1 cellular context compared by ENCODE assay signal in the genomic region with DNA sequence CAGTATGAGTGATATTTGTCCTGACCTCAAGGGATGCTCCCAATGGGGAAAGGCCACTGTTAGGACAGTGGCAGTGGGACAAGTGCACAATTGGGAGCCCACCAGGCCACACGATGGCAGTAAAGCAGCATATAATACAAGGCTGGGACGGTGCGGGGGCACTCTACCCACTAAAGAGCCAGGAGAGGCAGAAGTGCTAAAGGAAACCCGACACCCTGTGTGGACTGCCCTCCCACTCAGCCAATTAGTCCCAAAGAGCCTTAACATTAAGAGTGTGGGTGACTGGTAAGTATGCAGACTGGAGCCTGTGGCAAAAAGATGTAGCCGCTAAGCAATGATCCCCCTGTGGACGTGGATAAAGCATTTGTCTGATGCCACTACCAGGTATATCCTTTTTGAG.
TF ChIP-seq lines count a peak whose summit lies in the region.

No MANE protein-coding gene starts in this region.

TF ChIP-seq in HepG2, 621 proteins besides CTCF, POLR2A, EP300 and RAD21 (continued from another document and continues in another):
- TF ChIP-seq, protein P1, sequence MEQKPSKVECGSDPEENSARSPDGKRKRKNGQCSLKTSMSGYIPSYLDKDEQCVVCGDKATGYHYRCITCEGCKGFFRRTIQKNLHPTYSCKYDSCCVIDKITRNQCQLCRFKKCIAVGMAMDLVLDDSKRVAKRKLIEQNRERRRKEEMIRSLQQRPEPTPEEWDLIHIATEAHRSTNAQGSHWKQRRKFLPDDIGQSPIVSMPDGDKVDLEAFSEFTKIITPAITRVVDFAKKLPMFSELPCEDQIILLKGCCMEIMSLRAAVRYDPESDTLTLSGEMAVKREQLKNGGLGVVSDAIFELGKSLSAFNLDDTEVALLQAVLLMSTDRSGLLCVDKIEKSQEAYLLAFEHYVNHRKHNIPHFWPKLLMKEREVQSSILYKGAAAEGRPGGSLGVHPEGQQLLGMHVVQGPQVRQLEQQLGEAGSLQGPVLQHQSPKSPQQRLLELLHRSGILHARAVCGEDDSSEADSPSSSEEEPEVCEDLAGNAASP (CRISPR knock-in tag; IDR thresholded peaks at IDR 0.05; ENCODE audit: borderline replicate concordance): peak; percentile 50; the same call in 1 of the 2 replicates
- no peak for TF ChIP-seq ZNF160 (CRISPR knock-in tag; IDR thresholded peaks at IDR 0.05)
- TF ChIP-seq TGIF2 (CRISPR knock-in tag; IDR thresholded peaks at IDR 0.05): 0 out of 2 replicates have a peak, but pooled peaks have one; percentile 55
- TF ChIP-seq CHD2 (IDR thresholded peaks at IDR 0.05; ENCODE audit: low read depth, low read length): no peak
- TF ChIP-seq NAIF1 (CRISPR knock-in tag; IDR thresholded peaks at IDR 0.05; ENCODE audit: borderline replicate concordance): no peak
- TF ChIP-seq, protein P2, sequence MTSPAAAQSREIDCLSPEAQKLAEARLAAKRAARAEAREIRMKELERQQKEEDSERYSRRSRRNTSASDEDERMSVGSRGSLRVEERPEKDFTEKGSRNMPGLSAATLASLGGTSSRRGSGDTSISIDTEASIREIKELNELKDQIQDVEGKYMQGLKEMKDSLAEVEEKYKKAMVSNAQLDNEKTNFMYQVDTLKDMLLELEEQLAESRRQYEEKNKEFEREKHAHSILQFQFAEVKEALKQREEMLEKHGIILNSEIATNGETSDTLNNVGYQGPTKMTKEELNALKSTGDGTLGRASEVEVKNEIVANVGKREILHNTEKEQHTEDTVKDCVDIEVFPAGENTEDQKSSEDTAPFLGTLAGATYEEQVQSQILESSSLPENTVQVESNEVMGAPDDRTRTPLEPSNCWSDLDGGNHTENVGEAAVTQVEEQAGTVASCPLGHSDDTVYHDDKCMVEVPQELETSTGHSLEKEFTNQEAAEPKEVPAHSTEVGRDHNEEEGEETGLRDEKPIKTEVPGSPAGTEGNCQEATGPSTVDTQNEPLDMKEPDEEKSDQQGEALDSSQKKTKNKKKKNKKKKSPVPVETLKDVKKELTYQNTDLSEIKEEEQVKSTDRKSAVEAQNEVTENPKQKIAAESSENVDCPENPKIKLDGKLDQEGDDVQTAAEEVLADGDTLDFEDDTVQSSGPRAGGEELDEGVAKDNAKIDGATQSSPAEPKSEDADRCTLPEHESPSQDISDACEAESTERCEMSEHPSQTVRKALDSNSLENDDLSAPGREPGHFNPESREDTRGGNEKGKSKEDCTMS (CRISPR knock-in tag; conservative IDR thresholded peaks at IDR 0.05): no peak
- no peak for TF ChIP-seq ZNF138 (CRISPR knock-in tag; IDR thresholded peaks at IDR 0.05; ENCODE audit: low read depth)
- 0 out of 2 replicates have a peak, but pooled peaks have one; percentile 17 for TF ChIP-seq RXRA (CRISPR knock-in tag; IDR thresholded peaks at IDR 0.05)
- TF ChIP-seq GZF1 (CRISPR knock-in tag; IDR thresholded peaks at IDR 0.05): no peak
- no peak for TF ChIP-seq KLF15 (CRISPR knock-in tag; IDR thresholded peaks at IDR 0.05; ENCODE audit: borderline replicate concordance)
- TF ChIP-seq, protein P3, sequence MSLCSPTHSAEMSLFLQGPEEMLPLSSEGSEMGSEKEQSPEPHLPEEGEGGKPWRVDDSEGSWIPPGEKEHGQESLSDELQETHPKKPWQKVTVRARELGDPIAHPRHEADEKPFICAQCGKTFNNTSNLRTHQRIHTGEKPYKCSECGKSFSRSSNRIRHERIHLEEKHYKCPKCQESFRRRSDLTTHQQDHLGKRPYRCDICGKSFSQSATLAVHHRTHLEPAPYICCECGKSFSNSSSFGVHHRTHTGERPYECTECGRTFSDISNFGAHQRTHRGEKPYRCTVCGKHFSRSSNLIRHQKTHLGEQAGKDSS (CRISPR knock-in tag; IDR thresholded peaks at IDR 0.05; ENCODE audit: borderline replicate concordance, low read depth): no peak
- peak; percentile 27; the same call in 1 of the 2 replicates for TF ChIP-seq HDAC2 (CRISPR knock-in tag; IDR thresholded peaks at IDR 0.05)
- no peak for TF ChIP-seq ZNF546 (CRISPR knock-in tag; conservative IDR thresholded peaks at IDR 0.05)
- TF ChIP-seq ZBTB8A (CRISPR knock-in tag; IDR thresholded peaks at IDR 0.05; ENCODE audit: borderline replicate concordance, low read depth): no peak
- TF ChIP-seq, protein P4, sequence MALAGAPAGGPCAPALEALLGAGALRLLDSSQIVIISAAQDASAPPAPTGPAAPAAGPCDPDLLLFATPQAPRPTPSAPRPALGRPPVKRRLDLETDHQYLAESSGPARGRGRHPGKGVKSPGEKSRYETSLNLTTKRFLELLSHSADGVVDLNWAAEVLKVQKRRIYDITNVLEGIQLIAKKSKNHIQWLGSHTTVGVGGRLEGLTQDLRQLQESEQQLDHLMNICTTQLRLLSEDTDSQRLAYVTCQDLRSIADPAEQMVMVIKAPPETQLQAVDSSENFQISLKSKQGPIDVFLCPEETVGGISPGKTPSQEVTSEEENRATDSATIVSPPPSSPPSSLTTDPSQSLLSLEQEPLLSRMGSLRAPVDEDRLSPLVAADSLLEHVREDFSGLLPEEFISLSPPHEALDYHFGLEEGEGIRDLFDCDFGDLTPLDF (CRISPR knock-in tag; IDR thresholded peaks at IDR 0.05): no peak
- no peak for TF ChIP-seq ZNF572 (CRISPR knock-in tag; IDR thresholded peaks at IDR 0.05)
- TF ChIP-seq SMC3 (IDR thresholded peaks at IDR 0.05; ENCODE audit: low read length): peak; percentile 74
- TF ChIP-seq, protein P5, sequence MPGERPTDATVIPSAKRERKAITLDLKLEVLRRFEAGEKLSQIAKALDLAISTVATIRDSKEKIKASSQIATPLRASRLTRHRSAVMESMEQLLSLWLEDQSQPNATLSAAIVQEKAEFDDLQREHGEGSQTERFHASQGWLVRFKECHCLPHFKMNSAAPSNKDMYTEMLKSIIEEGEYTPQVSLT (CRISPR knock-in tag; IDR thresholded peaks at IDR 0.05; ENCODE audit: borderline replicate concordance, low read depth): no peak
- no peak for TF ChIP-seq ZNF562 (CRISPR knock-in tag; IDR thresholded peaks at IDR 0.05; ENCODE audit: borderline replicate concordance)
- TF ChIP-seq ZSCAN12 (CRISPR knock-in tag; IDR thresholded peaks at IDR 0.05): no peak
- peak; percentile 64; the same call in 1 of the 2 replicates for TF ChIP-seq HOXA3 (CRISPR knock-in tag; IDR thresholded peaks at IDR 0.05)
- TF ChIP-seq ZNF230 (CRISPR knock-in tag; IDR thresholded peaks at IDR 0.05): no peak
- TF ChIP-seq ZFP90 (CRISPR knock-in tag; IDR thresholded peaks at IDR 0.05; ENCODE audit: borderline replicate concordance): no peak
- TF ChIP-seq ZNF382 (CRISPR knock-in tag; IDR thresholded peaks at IDR 0.05; ENCODE audit: borderline replicate concordance): no peak
- TF ChIP-seq, protein P6, sequence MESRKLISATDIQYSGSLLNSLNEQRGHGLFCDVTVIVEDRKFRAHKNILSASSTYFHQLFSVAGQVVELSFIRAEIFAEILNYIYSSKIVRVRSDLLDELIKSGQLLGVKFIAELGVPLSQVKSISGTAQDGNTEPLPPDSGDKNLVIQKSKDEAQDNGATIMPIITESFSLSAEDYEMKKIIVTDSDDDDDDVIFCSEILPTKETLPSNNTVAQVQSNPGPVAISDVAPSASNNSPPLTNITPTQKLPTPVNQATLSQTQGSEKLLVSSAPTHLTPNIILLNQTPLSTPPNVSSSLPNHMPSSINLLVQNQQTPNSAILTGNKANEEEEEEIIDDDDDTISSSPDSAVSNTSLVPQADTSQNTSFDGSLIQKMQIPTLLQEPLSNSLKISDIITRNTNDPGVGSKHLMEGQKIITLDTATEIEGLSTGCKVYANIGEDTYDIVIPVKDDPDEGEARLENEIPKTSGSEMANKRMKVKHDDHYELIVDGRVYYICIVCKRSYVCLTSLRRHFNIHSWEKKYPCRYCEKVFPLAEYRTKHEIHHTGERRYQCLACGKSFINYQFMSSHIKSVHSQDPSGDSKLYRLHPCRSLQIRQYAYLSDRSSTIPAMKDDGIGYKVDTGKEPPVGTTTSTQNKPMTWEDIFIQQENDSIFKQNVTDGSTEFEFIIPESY (CRISPR knock-in tag; IDR thresholded peaks at IDR 0.05): peak; percentile 24; the same call in 1 of the 2 replicates
- TF ChIP-seq, protein P7, sequence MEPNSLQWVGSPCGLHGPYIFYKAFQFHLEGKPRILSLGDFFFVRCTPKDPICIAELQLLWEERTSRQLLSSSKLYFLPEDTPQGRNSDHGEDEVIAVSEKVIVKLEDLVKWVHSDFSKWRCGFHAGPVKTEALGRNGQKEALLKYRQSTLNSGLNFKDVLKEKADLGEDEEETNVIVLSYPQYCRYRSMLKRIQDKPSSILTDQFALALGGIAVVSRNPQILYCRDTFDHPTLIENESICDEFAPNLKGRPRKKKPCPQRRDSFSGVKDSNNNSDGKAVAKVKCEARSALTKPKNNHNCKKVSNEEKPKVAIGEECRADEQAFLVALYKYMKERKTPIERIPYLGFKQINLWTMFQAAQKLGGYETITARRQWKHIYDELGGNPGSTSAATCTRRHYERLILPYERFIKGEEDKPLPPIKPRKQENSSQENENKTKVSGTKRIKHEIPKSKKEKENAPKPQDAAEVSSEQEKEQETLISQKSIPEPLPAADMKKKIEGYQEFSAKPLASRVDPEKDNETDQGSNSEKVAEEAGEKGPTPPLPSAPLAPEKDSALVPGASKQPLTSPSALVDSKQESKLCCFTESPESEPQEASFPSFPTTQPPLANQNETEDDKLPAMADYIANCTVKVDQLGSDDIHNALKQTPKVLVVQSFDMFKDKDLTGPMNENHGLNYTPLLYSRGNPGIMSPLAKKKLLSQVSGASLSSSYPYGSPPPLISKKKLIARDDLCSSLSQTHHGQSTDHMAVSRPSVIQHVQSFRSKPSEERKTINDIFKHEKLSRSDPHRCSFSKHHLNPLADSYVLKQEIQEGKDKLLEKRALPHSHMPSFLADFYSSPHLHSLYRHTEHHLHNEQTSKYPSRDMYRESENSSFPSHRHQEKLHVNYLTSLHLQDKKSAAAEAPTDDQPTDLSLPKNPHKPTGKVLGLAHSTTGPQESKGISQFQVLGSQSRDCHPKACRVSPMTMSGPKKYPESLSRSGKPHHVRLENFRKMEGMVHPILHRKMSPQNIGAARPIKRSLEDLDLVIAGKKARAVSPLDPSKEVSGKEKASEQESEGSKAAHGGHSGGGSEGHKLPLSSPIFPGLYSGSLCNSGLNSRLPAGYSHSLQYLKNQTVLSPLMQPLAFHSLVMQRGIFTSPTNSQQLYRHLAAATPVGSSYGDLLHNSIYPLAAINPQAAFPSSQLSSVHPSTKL (CRISPR knock-in tag; IDR thresholded peaks at IDR 0.05): peak; percentile 43; the same call in 1 of the 2 replicates
- TF ChIP-seq FOXM1 (CRISPR knock-in tag; IDR thresholded peaks at IDR 0.05): no peak
- TF ChIP-seq POGZ (CRISPR knock-in tag; IDR thresholded peaks at IDR 0.05): peak; percentile 84
- TF ChIP-seq, protein P8, sequence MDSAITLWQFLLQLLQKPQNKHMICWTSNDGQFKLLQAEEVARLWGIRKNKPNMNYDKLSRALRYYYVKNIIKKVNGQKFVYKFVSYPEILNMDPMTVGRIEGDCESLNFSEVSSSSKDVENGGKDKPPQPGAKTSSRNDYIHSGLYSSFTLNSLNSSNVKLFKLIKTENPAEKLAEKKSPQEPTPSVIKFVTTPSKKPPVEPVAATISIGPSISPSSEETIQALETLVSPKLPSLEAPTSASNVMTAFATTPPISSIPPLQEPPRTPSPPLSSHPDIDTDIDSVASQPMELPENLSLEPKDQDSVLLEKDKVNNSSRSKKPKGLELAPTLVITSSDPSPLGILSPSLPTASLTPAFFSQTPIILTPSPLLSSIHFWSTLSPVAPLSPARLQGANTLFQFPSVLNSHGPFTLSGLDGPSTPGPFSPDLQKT (CRISPR knock-in tag; IDR thresholded peaks at IDR 0.05; ENCODE audit: borderline replicate concordance): no peak
- TF ChIP-seq, protein P9, sequence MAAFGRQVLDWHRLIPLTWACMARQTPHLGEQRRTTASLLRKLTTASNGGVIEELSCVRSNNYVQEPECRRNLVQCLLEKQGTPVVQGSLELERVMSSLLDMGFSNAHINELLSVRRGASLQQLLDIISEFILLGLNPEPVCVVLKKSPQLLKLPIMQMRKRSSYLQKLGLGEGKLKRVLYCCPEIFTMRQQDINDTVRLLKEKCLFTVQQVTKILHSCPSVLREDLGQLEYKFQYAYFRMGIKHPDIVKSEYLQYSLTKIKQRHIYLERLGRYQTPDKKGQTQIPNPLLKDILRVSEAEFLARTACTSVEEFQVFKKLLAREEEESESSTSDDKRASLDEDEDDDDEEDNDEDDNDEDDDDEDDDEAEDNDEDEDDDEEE (CRISPR knock-in tag; IDR thresholded peaks at IDR 0.05): no peak
- no peak; the same call in 1 of the 2 replicates for TF ChIP-seq FOXA3 (CRISPR knock-in tag; IDR thresholded peaks at IDR 0.05)
- TF ChIP-seq, protein P10, sequence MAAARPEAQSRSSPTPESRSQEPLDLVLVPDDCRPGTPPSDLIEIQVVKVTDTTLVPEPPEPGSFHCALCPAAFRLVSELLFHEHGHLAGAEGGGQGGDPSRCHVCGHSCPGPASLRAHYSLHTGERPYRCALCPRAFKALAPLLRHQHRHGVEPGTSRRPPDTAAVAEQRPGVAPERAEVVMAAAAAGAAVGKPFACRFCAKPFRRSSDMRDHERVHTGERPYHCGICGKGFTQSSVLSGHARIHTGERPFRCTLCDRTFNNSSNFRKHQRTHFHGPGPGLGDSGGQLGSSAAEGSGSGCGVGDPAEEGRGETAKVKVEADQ (CRISPR knock-in tag; IDR thresholded peaks at IDR 0.05; ENCODE audit: borderline replicate concordance): 0 out of 2 replicates have a peak, but pooled peaks have one; percentile 47
- TF ChIP-seq ISL2 (CRISPR knock-in tag; IDR thresholded peaks at IDR 0.05): peak; percentile 51; the same call in 1 of the 2 replicates
- TF ChIP-seq FOXA1 (IDR thresholded peaks at IDR 0.05): no peak
- TF ChIP-seq FOXA1 (CRISPR knock-in tag; IDR thresholded peaks at IDR 0.05): no peak
- peak; percentile 48; the same call in 1 of the 2 replicates for TF ChIP-seq TBX2 (CRISPR knock-in tag; IDR thresholded peaks at IDR 0.05; ENCODE audit: borderline replicate concordance)
- 0 out of 2 replicates have a peak, but pooled peaks have one; percentile 14 for TF ChIP-seq PPARG (CRISPR knock-in tag; conservative IDR thresholded peaks at IDR 0.05)
- no peak for TF ChIP-seq TOE1 (CRISPR knock-in tag; IDR thresholded peaks at IDR 0.05)
